26 cellular contexts compared by ENCODE assay signal in genomic region chr13:93981578-93981977, GRCh38.
"Had no signal": no experiment of that assay in that cellular context is flagged by ENCODE, and none has a peak within 500 bp of the region (broad histone marks: within the 10 kb centered on the region; RNA-seq: fewer than 3 reads in every experiment).

No MANE protein-coding gene starts in this region.

- H3K4me1 Mint-ChIP-seq: activated CD4-positive, alpha-beta T cell treated with anti-CD3 and anti-CD28 coated beads for 36 hours; activated CD4-positive, alpha-beta T cell treated with anti-CD3 and anti-CD28 coated beads, Interleukin-2, amount 10 ng/mL, durations not matched to agents 24 days and 14 days; activated CD8-positive, alpha-beta memory T cell treated with anti-CD3 and anti-CD28 coated beads, Interleukin-2, amount 10 ng/mL, durations not matched to agents 7 days and 5 days; activated T-helper 17 cell treated with anti-CD3 and anti-CD28 coated beads, Interleukin-2, amount 50 U/mL, for 72 hours; central memory CD8-positive, alpha-beta T cell; T-helper 17 cell had no signal

- H3K27me3 ChIP-seq: brain microvascular endothelial cell, dorsolateral prefrontal cortex had no signal

- H3K27me3 Mint-ChIP-seq: activated CD4-positive, alpha-beta T cell treated with anti-CD3 and anti-CD28 coated beads, Interleukin-2, amount 10 ng/mL, durations not matched to agents 24 days and 14 days; activated CD8-positive, alpha-beta memory T cell treated with anti-CD3 and anti-CD28 coated beads, Interleukin-2, amount 10 ng/mL, durations not matched to agents 7 days and 5 days; dendritic cell treated with granulocyte-macrophage colony-stimulating factor and Interleukin-4, amounts not matched to agents 40 ng/mL and 50 ng/mL, for 4 days had no signal

- H3K27ac ChIP-seq: brain microvascular endothelial cell, coronary artery, dorsolateral prefrontal cortex had no signal

- H3K9me3 Mint-ChIP-seq: activated CD4-positive, alpha-beta memory T cell treated with anti-CD3 and anti-CD28 coated beads for 36 hours; activated CD4-positive, alpha-beta T cell treated with anti-CD3 and anti-CD28 coated beads, Interleukin-2, amount 10 ng/mL, durations not matched to agents 24 days and 14 days; activated naive CD4-positive, alpha-beta T cell treated with anti-CD3 and anti-CD28 coated beads for 36 hours; activated T-helper 17 cell treated with anti-CD3 and anti-CD28 coated beads, Interleukin-2, amount 50 U/mL, for 72 hours; central memory CD8-positive, alpha-beta T cell; T-helper 2 cell treated with Interferon-gamma antibody and Interleukin-4, amounts not matched to agents 5 μg/mL and 100 μg/mL, for 36 hours had no signal

- DNase-seq: activated CD4-positive, alpha-beta memory T cell treated with anti-CD3 and anti-CD28 coated beads for 36 hours; activated CD4-positive, alpha-beta T cell treated with anti-CD3 and anti-CD28 coated beads for 36 hours; activated CD4-positive, alpha-beta T cell treated with anti-CD3 and anti-CD28 coated beads, Interleukin-2, amount 10 ng/mL, durations not matched to agents 24 days and 14 days; activated CD4-positive, CD25-positive, alpha-beta regulatory T cell; activated CD4-positive, CD25-positive, alpha-beta regulatory T cell treated with anti-CD3 and anti-CD28 coated beads, Interleukin-2, amount 50 U/mL, for 72 hours; activated CD8-positive, alpha-beta memory T cell treated with anti-CD3 and anti-CD28 coated beads, Interleukin-2, amount 10 ng/mL, durations not matched to agents 7 days and 5 days; activated CD8-positive, alpha-beta memory T cell treated with anti-CD3 and anti-CD28 coated beads, Interleukin-2, amount 50 U/mL, for 4 hours; activated CD8-positive, alpha-beta T cell treated with anti-CD3 and anti-CD28 coated beads, Interleukin-2, amount 10 ng/mL, durations not matched to agents 7 days and 5 days; activated effector memory CD4-positive, alpha-beta T cell treated with anti-CD3 and anti-CD28 coated beads, Interleukin-2, amount 50 U/mL, for 16 hours; activated naive CD4-positive, alpha-beta T cell treated with anti-CD3 and anti-CD28 coated beads for 36 hours; activated T-cell treated with anti-CD3 and anti-CD28 coated beads, Interleukin-2, amount 50 U/mL, for 1 hour; amniotic stem cell; anterior cingulate cortex; brain microvascular endothelial cell; dorsolateral prefrontal cortex; effector memory CD4-positive, alpha-beta T cell; endodermal cell; head of caudate nucleus; T-helper 1 cell; T-helper 17 cell had no signal

- H3K4me3 Mint-ChIP-seq: activated CD4-positive, alpha-beta memory T cell treated with anti-CD3 and anti-CD28 coated beads for 36 hours; activated CD4-positive, alpha-beta T cell treated with anti-CD3 and anti-CD28 coated beads for 36 hours; activated CD4-positive, alpha-beta T cell treated with anti-CD3 and anti-CD28 coated beads, Interleukin-2, amount 10 ng/mL, durations not matched to agents 24 days and 14 days; activated CD8-positive, alpha-beta memory T cell treated with anti-CD3 and anti-CD28 coated beads, Interleukin-2, amount 10 ng/mL, durations not matched to agents 7 days and 5 days; activated CD8-positive, alpha-beta T cell treated with anti-CD3 and anti-CD28 coated beads, Interleukin-2, amount 10 ng/mL, durations not matched to agents 7 days and 5 days; activated naive CD4-positive, alpha-beta T cell treated with anti-CD3 and anti-CD28 coated beads for 36 hours; activated naive CD8-positive, alpha-beta T cell; activated T-helper 17 cell treated with anti-CD3 and anti-CD28 coated beads, Interleukin-2, amount 50 U/mL, for 72 hours; central memory CD8-positive, alpha-beta T cell; dendritic cell treated with granulocyte-macrophage colony-stimulating factor and Interleukin-4, amounts not matched to agents 40 ng/mL and 50 ng/mL, for 4 days; endodermal cell; T-helper 17 cell; T-helper 2 cell treated with Interferon-gamma antibody and Interleukin-4, amounts not matched to agents 5 μg/mL and 100 μg/mL, for 36 hours had no signal

- H3K4me3 ChIP-seq: coronary artery, dorsolateral prefrontal cortex had no signal

- H3K36me3 Mint-ChIP-seq: activated CD4-positive, alpha-beta memory T cell treated with anti-CD3 and anti-CD28 coated beads for 36 hours; activated CD8-positive, alpha-beta memory T cell treated with anti-CD3 and anti-CD28 coated beads, Interleukin-2, amount 10 ng/mL, durations not matched to agents 7 days and 5 days; activated naive CD8-positive, alpha-beta T cell had no signal

- H3K27ac Mint-ChIP-seq: activated CD4-positive, alpha-beta memory T cell treated with anti-CD3 and anti-CD28 coated beads for 36 hours; activated CD4-positive, alpha-beta T cell treated with anti-CD3 and anti-CD28 coated beads for 36 hours; activated CD4-positive, alpha-beta T cell treated with anti-CD3 and anti-CD28 coated beads, Interleukin-2, amount 10 ng/mL, durations not matched to agents 24 days and 14 days; activated CD8-positive, alpha-beta memory T cell treated with anti-CD3 and anti-CD28 coated beads, Interleukin-2, amount 10 ng/mL, durations not matched to agents 7 days and 5 days; activated CD8-positive, alpha-beta T cell treated with anti-CD3 and anti-CD28 coated beads, Interleukin-2, amount 10 ng/mL, durations not matched to agents 7 days and 5 days; activated naive CD4-positive, alpha-beta T cell treated with anti-CD3 and anti-CD28 coated beads for 36 hours; activated naive CD8-positive, alpha-beta T cell; activated T-helper 17 cell treated with anti-CD3 and anti-CD28 coated beads, Interleukin-2, amount 50 U/mL, for 72 hours; dendritic cell treated with granulocyte-macrophage colony-stimulating factor and Interleukin-4, amounts not matched to agents 40 ng/mL and 50 ng/mL, for 4 days; endodermal cell; T-helper 17 cell; T-helper 2 cell treated with Interferon-gamma antibody and Interleukin-4, amounts not matched to agents 5 μg/mL and 100 μg/mL, for 36 hours had no signal

- H3K36me3 ChIP-seq: brain microvascular endothelial cell had no signal
